18 cellular contexts compared by ENCODE assay signal in the genomic region with DNA sequence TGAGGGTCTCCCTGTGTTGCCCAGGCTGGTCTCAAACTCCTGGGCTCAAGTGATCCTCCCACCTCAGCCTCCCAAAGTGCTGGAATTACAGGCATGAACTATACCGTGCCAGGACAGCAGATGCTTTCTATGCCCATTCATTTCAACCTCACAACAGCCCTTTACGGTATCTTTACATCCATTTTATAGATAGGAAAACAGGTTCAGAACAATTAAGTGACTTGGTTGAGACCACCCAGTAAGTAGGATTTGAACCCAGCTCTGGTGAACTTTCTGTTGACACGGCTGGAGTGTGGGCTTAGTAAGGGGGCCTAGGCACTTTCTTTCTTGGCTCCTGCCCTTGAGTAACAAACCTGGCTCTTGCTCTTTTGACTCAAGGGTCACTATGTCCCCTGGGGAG.
"Had no signal": no experiment of that assay in that cellular context is flagged by ENCODE, and none has a peak within 500 bp of the region (broad histone marks: within the 10 kb centered on the region; RNA-seq: fewer than 3 reads in every experiment).

No MANE protein-coding gene starts in this region.

- H3K9ac ChIP-seq: parathyroid adenoma had no signal

- H3K27ac ChIP-seq: brain microvascular endothelial cell, colonic mucosa, parathyroid adenoma, transverse colon, uterus had no signal

- ATAC-seq: activated CD4-positive, alpha-beta T cell treated with anti-CD3 and anti-CD28 coated beads for 36 hours; activated naive CD8-positive, alpha-beta T cell treated with anti-CD3 and anti-CD28 coated beads, Interleukin-2, amount 50 U/mL, for 24 hours; left ventricle myocardium superior; sciatic nerve had no signal

- H3K4me2 ChIP-seq: smooth muscle cell had no signal

- H3K9me3 ChIP-seq: colonic mucosa, transverse colon, uterus had no signal

- H3K9me3 Mint-ChIP-seq: activated naive CD8-positive, alpha-beta T cell treated with anti-CD3 and anti-CD28 coated beads, Interleukin-2, amount 50 U/mL, for 24 hours; activated T-helper 2 cell treated with anti-CD3 and anti-CD28 coated beads, Interferon-gamma antibody, Interleukin-2, Interleukin-4, amounts not matched to agents 10 μg/mL and 5 μg/mL and 100 μg/mL, durations not matched to agents 14 hours and 24 hours and 36 hours; T-helper 2 cell treated with Interferon-gamma antibody and Interleukin-4, amounts not matched to agents 5 μg/mL and 100 μg/mL, for 36 hours had no signal

- H3K36me3 ChIP-seq: brain microvascular endothelial cell, colonic mucosa, transverse colon, uterus had no signal

- H3K27me3 ChIP-seq: brain microvascular endothelial cell, colonic mucosa, transverse colon, uterus had no signal

- H3K4me3 ChIP-seq: colonic mucosa, smooth muscle cell, transverse colon, uterus had no signal

- H2AFZ ChIP-seq: parathyroid adenoma had no signal

- H3K4me3 Mint-ChIP-seq: activated CD4-positive, alpha-beta T cell treated with anti-CD3 and anti-CD28 coated beads for 36 hours; activated naive CD8-positive, alpha-beta T cell treated with anti-CD3 and anti-CD28 coated beads, Interleukin-2, amount 50 U/mL, for 24 hours; T-helper 2 cell treated with Interferon-gamma antibody and Interleukin-4, amounts not matched to agents 5 μg/mL and 100 μg/mL, for 36 hours had no signal

- H3K27ac Mint-ChIP-seq: activated CD4-positive, alpha-beta T cell treated with anti-CD3 and anti-CD28 coated beads for 36 hours; activated naive CD8-positive, alpha-beta T cell treated with anti-CD3 and anti-CD28 coated beads, Interleukin-2, amount 50 U/mL, for 24 hours; activated T-helper 2 cell treated with anti-CD3 and anti-CD28 coated beads, Interferon-gamma antibody, Interleukin-2, Interleukin-4, amounts not matched to agents 10 μg/mL and 5 μg/mL and 100 μg/mL, durations not matched to agents 14 hours and 24 hours and 36 hours; T-helper 2 cell treated with Interferon-gamma antibody and Interleukin-4, amounts not matched to agents 5 μg/mL and 100 μg/mL, for 36 hours had no signal

- H3K79me2 ChIP-seq: parathyroid adenoma had no signal

- H3K27me3 Mint-ChIP-seq: activated CD4-positive, alpha-beta T cell treated with anti-CD3 and anti-CD28 coated beads for 36 hours; activated naive CD8-positive, alpha-beta T cell treated with anti-CD3 and anti-CD28 coated beads, Interleukin-2, amount 50 U/mL, for 24 hours had no signal

- DNase-seq: activated CD4-positive, alpha-beta T cell treated with anti-CD3 and anti-CD28 coated beads for 36 hours; activated CD4-positive, alpha-beta T cell treated with anti-CD3 and anti-CD28 coated beads, Interleukin-2, amount 50 U/mL, for 48 hours; activated naive CD4-positive, alpha-beta T cell treated with Interleukin-2 at 50 U/mL for 16 hours; activated naive CD8-positive, alpha-beta T cell treated with anti-CD3 and anti-CD28 coated beads, Interleukin-2, amount 50 U/mL, for 24 hours; anterior cingulate cortex; brain microvascular endothelial cell; central memory CD4-positive, alpha-beta T cell; colonic mucosa; left ventricle myocardium superior; stimulated activated CD4-positive, alpha-beta T cell treated with anti-CD3 and anti-CD28 coated beads, Interleukin-4, amount 100 ng/mL, for 1 hour; stimulated activated naive CD4-positive, alpha-beta T cell treated with Interleukin-2 at 50 U/mL for 16 hours; transverse colon; uterus had no signal
